ENCODE assay signal across 17 cellular contexts in the genomic region with DNA sequence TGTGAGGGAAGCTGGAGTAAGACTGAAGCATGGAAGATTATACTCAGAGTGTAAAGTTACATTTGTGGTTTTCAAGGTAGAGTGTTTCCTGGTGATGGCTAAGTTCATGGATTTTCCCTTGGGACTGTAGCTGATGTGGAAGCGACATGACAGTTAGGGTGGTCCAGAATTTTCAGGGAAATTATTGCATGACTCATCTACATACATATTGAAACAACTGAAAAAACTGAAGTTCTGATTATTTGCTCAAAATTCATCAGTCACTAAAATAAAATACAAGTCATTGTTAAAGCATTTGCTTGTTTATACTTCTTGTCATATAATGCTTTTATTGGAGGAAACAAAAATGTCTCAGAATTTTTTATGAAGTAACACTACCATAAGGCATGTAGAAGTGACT.
A peak's percentile ranks its signal among the peaks of the same experiment; 100 is the strongest.
DNase-seq lines count a peak whose midpoint lies in the region; ATAC-seq and TF ChIP-seq lines count a peak whose summit lies in the region.
"Had no signal": no experiment of that assay in that cellular context is flagged by ENCODE, and none has a peak within 500 bp of the region (broad histone marks: within the 10 kb centered on the region; RNA-seq: fewer than 3 reads in every experiment).

No MANE protein-coding gene starts in this region.

- DNase-seq in A172 (ENCODE audit: low spot score) = peak; percentile 53
- peak; percentile 41 for DNase-seq in GM04503 (ENCODE audit: low read depth)
- DNase-seq in NCI-H526 treated with DMSO at 0.1 percent for 48 hours (lab: John Stamatoyannopoulos, UW) = peak; percentile 61
- peak; percentile 78 for DNase-seq in fibroblast of mammary gland (ENCODE audit: low read depth)
- no peak for DNase-seq in lower leg skin (ENCODE audit: low spot score in 2 of 2)
- no peak for DNase-seq in ureter (ENCODE audit: low spot score)
- DNase-seq: activated naive CD8-positive, alpha-beta T cell treated with anti-CD3 and anti-CD28 coated beads, Interleukin-2, amount 10 ng/mL, durations not matched to agents 7 days and 5 days; KG1; kidney; right cardiac atrium; stomach had no signal

- TF ChIP-seq CTCF in fibroblast of mammary gland (conservative IDR thresholded peaks at IDR 0.05; ENCODE audit: control insufficient read depth, insufficient read depth, low read depth, low read length) (no peak), lower leg skin (IDR thresholded peaks at IDR 0.05) (no peak)

- H3K4me3 ChIP-seq in fibroblast of mammary gland (ENCODE audit: control insufficient read depth, low read depth, low read length) = no peak overlapping the region
- no peak overlapping the region for H3K4me3 ChIP-seq in lower leg skin (ENCODE audit: low read depth, poor library complexity, severe bottlenecking)
- H3K4me3 ChIP-seq: cardiac muscle cell, esophagus muscularis mucosa, GM12878, stomach, vagina had no signal

- intact Hi-C loops in lower leg skin (cut with DNase I; ENCODE audit: low total_unique reads) = no loop called here

- 0 to 77% methylated on average over 1 of the region's 1 CpG for WGBS in lower leg skin, 2 donors

- ATAC-seq in HG02610 (IDR thresholded peaks at IDR 0.05; ENCODE audit: unreplicated experiment) (no peak), GM21528 (IDR thresholded peaks at IDR 0.05; ENCODE audit: low FRiP score, unreplicated experiment) (no peak)
- ATAC-seq: GM12878, right cardiac atrium had no signal

- TF ChIP-seq POLR2A in lower leg skin (IDR thresholded peaks at IDR 0.05) = no peak

Comparison
In these comparisons a context has a peak if more than half of its experiments do, and no peak if none do; other contexts are left out.
1. DNase-seq: peak in A172 (single experiment), GM04503 (single experiment), NCI-H526 treated with DMSO at 0.1 percent for 48 hours (single experiment) and fibroblast of mammary gland (single experiment); none in lower leg skin (0 of 2) and ureter (single experiment).